Comparison of ENCODE assay signal across 9 cellular contexts in genomic region chr6:121319112-121319553, GRCh38. TPM values are rescaled to one million over a fixed set of nuclear protein-coding genes. Genes with fewer than 3 reads are reported as not detected.
DNase-seq lines count a peak whose midpoint lies in the region; ATAC-seq, FAIRE-seq and TF ChIP-seq lines count a peak whose summit lies in the region.
"Had no signal": no experiment of that assay in that cellular context is flagged by ENCODE, and none has a peak within 500 bp of the region (broad histone marks: within the 10 kb centered on the region; RNA-seq: fewer than 3 reads in every experiment).

No MANE protein-coding gene starts in this region.

- no peaks in the 10 kb centered on the region for H3K9me1 ChIP-seq in keratinocyte (ENCODE audit: control insufficient read depth, extremely low read depth, insufficient read depth, low read length)

- TF ChIP-seq RAD21 in GM12878 (IDR thresholded peaks at IDR 0.05; ENCODE audit: insufficient read depth, low read depth, low read length) = no peak

- no peaks in the 10 kb centered on the region for H3K79me2 ChIP-seq in GM12878 (ENCODE audit: control insufficient read depth, insufficient read depth, low read length)
- no peaks in the 10 kb centered on the region for H3K79me2 ChIP-seq in keratinocyte (ENCODE audit: control insufficient read depth, insufficient read depth, low read length)

- POLR2A ChIA-PET in GM12878 (lab: Charles Lee) = no interaction called here

- no peak for TF ChIP-seq EP300 in GM12878 (IDR thresholded peaks at IDR 0.05; ENCODE audit: borderline replicate concordance in 1 of 2, control insufficient read depth in 1 of 2, low read depth in 2 of 2, low read length in 2 of 2)

- TF ChIP-seq CTCF in cardiac muscle cell (IDR thresholded peaks at IDR 0.05; ENCODE audit: low read depth, low read length) (peak; percentile 53), GM12878 (IDR thresholded peaks at IDR 0.05 in 2 of 3, conservative IDR thresholded peaks at IDR 0.05 in 1 of 3; ENCODE audit: control insufficient read depth in 2 of 3, extremely low read depth in 1 of 3, insufficient read depth in 1 of 3, low read depth in 3 of 3, low read length in 3 of 3) (peak; percentile 25 to 41 (median 37); a peak in 2 of 6 replicates), keratinocyte (optimal IDR thresholded peaks at IDR 0.05 in 1 of 3, IDR thresholded peaks at IDR 0.05 in 1 of 3, conservative IDR thresholded peaks at IDR 0.05 in 1 of 3; ENCODE audit: extremely low read depth in 1 of 3, insufficient read depth in 2 of 3, low read length in 3 of 3) (peak in 2 of 3 experiments; percentile 13 to 20)

- RAD21 ChIA-PET in GM12878 (lab: Charles Lee; ENCODE audit: unreplicated experiment) = interaction anchor here (0.9 to 1.6 kb wide), 8 partner anchors 13 to 530 kb away, joined by 3 to 6 read pairs (median 3); no protein-coding TSS in a partner anchor

- H3K9me3 ChIP-seq in cardiac muscle cell (ENCODE audit: low read depth) (no peaks in the 10 kb centered on the region), GM12878 (replicated peaks; ENCODE audit: control insufficient read depth, insufficient read depth, low read length) (no peaks in the 10 kb centered on the region), keratinocyte (ENCODE audit: control insufficient read depth, low read depth, low read length) (no peaks in the 10 kb centered on the region)

- H3K4me1 ChIP-seq in cardiac muscle cell (ENCODE audit: low read depth) (no peaks in the 10 kb centered on the region), GM12878 (ENCODE audit: control insufficient read depth, insufficient read depth, low read length) (no peaks in the 10 kb centered on the region), keratinocyte (ENCODE audit: control insufficient read depth, extremely low read depth, insufficient read depth, low read length) (no peaks in the 10 kb centered on the region)

- H2AFZ ChIP-seq in GM12878 (ENCODE audit: control insufficient read depth, low read depth, low read length) = no peak overlapping the region; the same call in 1 of the 2 replicates
- peak overlapping the region; percentile 62 for H2AFZ ChIP-seq in keratinocyte (ENCODE audit: control insufficient read depth, low read length)

- no peak for TF ChIP-seq POLR2A in GM12878 (IDR thresholded peaks at IDR 0.05; ENCODE audit: low read depth, low read length)

- H3K27me3 ChIP-seq in cardiac muscle cell (no peaks in the 10 kb centered on the region), GM12878 (replicated peaks in 1 of 2; ENCODE audit: control insufficient read depth in 2 of 2, insufficient read depth in 2 of 2, low read length in 1 of 2) (no peaks in the 10 kb centered on the region), keratinocyte (ENCODE audit: control insufficient read depth, extremely low read depth, insufficient read depth, low read length) (no peaks in the 10 kb centered on the region)

- intact Hi-C loops in cardiac septum (cut with DNase I) (no loop called here), GM12878 (cut with micrococcal nuclease; ENCODE audit: unreplicated experiment) (no loop called here)

- H3K36me3 ChIP-seq in cardiac muscle cell (no peaks in the 10 kb centered on the region), GM12878 (ENCODE audit: control insufficient read depth in 2 of 2, insufficient read depth in 2 of 2, low read length in 1 of 2) (peaks cover 0 to 8% of the 10 kb centered on the region in 2 experiments; a peak in 3 of 4 replicates), keratinocyte (ENCODE audit: control insufficient read depth in 2 of 2, extremely low read depth in 1 of 2, insufficient read depth in 2 of 2, low read length in 2 of 2) (no peaks in the 10 kb centered on the region)

- H3K4me2 ChIP-seq in GM12878 (ENCODE audit: control insufficient read depth, insufficient read depth) (no peak overlapping the region), keratinocyte (ENCODE audit: control insufficient read depth, extremely low read depth, insufficient read depth, low read depth, low read length) (peak overlapping the region; percentile 56)

- no peak for FAIRE-seq in GM12878 (lab: Jason Lieb, UNC)
- FAIRE-seq in keratinocyte (lab: Jason Lieb, UNC) = no peak

- no peaks in the 10 kb centered on the region for H4K20me1 ChIP-seq in GM12878 (ENCODE audit: control insufficient read depth, insufficient read depth)
- H4K20me1 ChIP-seq in keratinocyte (ENCODE audit: control insufficient read depth, extremely low read depth, insufficient read depth, low read length) = no peaks in the 10 kb centered on the region

- no peak overlapping the region for H3K27ac ChIP-seq in cardiac muscle cell
- no peak overlapping the region for H3K27ac ChIP-seq in GM12878 (ENCODE audit: control insufficient read depth, insufficient read depth)
- no peak overlapping the region for H3K27ac ChIP-seq in keratinocyte (ENCODE audit: control insufficient read depth, insufficient read depth, low read length)

- CTCF ChIA-PET in GM12878 (lab: Yijun Ruan, JAX) = interaction anchor here (0.6 to 5.3 kb wide), 14 partner anchors 10 to 715 kb away, joined by 3 to 32 read pairs (median 4); partner anchors contain the start of gene TBC1D32

- H3K9ac ChIP-seq in GM12878 (ENCODE audit: control insufficient read depth, insufficient read depth, low read length) (no peak overlapping the region), keratinocyte (ENCODE audit: control insufficient read depth, extremely low read depth, insufficient read depth, low read length) (no peak overlapping the region)

- 82% methylated on average over 4 of the region's 4 CpGs for WGBS in GM12878 (ENCODE audit: insufficient coverage, insufficient replicate concordance, low lambda C conversion rate, missing lambda C conversion rate)

- DNase-seq in cardiac muscle cell (ENCODE audit: low read depth in 1 of 2, low spot score in 1 of 2) (peak; percentile 47 to 54), cardiac septum (ENCODE audit: low spot score) (no peak), GM12878 (ENCODE audit: low read depth, low spot score) (no peak), keratinocyte (ENCODE audit: low read depth, low spot score) (no peak), amniotic stem cell (lab: John Stamatoyannopoulos, UW) (no peak), DMS153 (lab: John Stamatoyannopoulos, UW) (no peak)
- no peak for DNase-seq in stimulated activated CD4-positive, alpha-beta T cell treated with anti-CD3 and anti-CD28 coated beads, Interleukin-15, amount 100 ng/mL, for 24 hours
- no peak for DNase-seq in stimulated activated naive CD4-positive, alpha-beta T cell treated with Interleukin-2 at 50 U/mL for 16 hours (lab: John Stamatoyannopoulos, UW)
- DNase-seq: CD4-positive, alpha-beta memory T cell had no signal

- SMC1A ChIA-PET in GM12878 (lab: Charles Lee; ENCODE audit: uncharacterized antibody, unreplicated experiment) = interaction anchor here (0.5 to 1.9 kb wide), 11 partner anchors 9 to 1211 kb away, joined by 3 to 11 read pairs (median 4); partner anchors contain the start of gene TBC1D32

- ATAC-seq in GM12878 = peak; percentile 84

- no TSS peak for BruUV-seq in GM12878 (replicated peaks; lab: Mats Ljungman, UMichigan)

- dilution Hi-C loops in keratinocyte (cut with MboI; ENCODE audit: extremely low pct_ligation_motif_present, low sequenced_read_pairs) = no loop called here

- H3K4me3 ChIP-seq in cardiac muscle cell (peak overlapping the region; percentile 21), GM12878 (no peak overlapping the region), keratinocyte (ENCODE audit: control insufficient read depth in 2 of 3, extremely low read depth in 1 of 3, insufficient read depth in 2 of 3, low read depth in 1 of 3, low read length in 3 of 3) (peak overlapping the region in 2 of 3 experiments; percentile 7 to 33)

- in situ Hi-C loops in GM12878 (cut with MboI) = no loop called here

TF ChIP-seq in GM12878, 131 proteins besides CTCF, POLR2A, EP300 and RAD21:
- no peak for TF ChIP-seq FOS (IDR thresholded peaks at IDR 0.05; ENCODE audit: borderline replicate concordance, extremely low read depth, insufficient read length)
- TF ChIP-seq SMC3 (IDR thresholded peaks at IDR 0.05; ENCODE audit: borderline replicate concordance, low read length) = peak; percentile 23; the same call in 1 of the 2 replicates
- TF ChIP-seq YBX1 (IDR thresholded peaks at IDR 0.05) = no peak

RNA-seq across cellular contexts. Expression of gene TBC1D32, which starts 15.1 kb away (rescaled TPM):
- total RNA-seq in cardiac muscle cell (5.4 and 6.9 TPM in 2 replicates), cardiac septum (4.0 TPM), GM12878 (2014; rRNA removed) (6.7 and 9.5 TPM in 2 replicates), GM12878 (2014; rRNA removed; fragmentation: Illumina TruSeq; extraction: Trizol) (6.2 and 7.4 TPM in 2 replicates), GM12878 (2021) (4.2 and 5.7 TPM in 2 replicates)
- polyA plus RNA-seq in cardiac muscle cell (4.4 and 4.7 TPM in 2 replicates), GM12878 (2011; rRNA removed) (10.2 and 19.0 TPM in 2 replicates), GM12878 (2014; fragmentation: Illumina TruSeq; extraction: Trizol) (3.7 and 6.3 TPM in 2 replicates), GM12878 (2014; fragmentation: Nextera tagmentation; extraction: Ambion mirVana) (1 to 10 TPM; 2.2 TPM), GM12878 (2014; rRNA removed) (2.1 and 3.6 TPM in 2 replicates), GM12878 (2016; fragmentation: Nextera tagmentation; extraction: Ambion mirVana) (1 to 10 TPM; 4.0 to 4.9 TPM), keratinocyte (4.6 to 8.3 TPM (median 6.7 TPM) in 3 replicates)
- total RNA-seq in GM12878 (2013; cell fraction: nucleolus; rRNA removed) = 96.7 and 100 TPM in 2 replicates
- 1.2 TPM for polyA plus RNA-seq in GM12878 (2011; ENCODE audit: low read depth)
- 2.3 and 2.9 TPM in 2 replicates for polyA plus RNA-seq in GM12878 (2011; cell fraction: cytosol; rRNA removed)
- polyA plus RNA-seq in GM12878 (2011; cell fraction: nucleus; rRNA removed) = 20.6 and 22.0 TPM in 2 replicates
- polyA plus RNA-seq in GM12878 (2012) = 2.8 and 3.7 TPM in 2 replicates
- 10.7 TPM in 2 replicates for polyA minus RNA-seq in GM12878 (2011; rRNA and poly(A)+ RNA removed)
- 1.2 and 3.0 TPM in 2 replicates for polyA minus RNA-seq in GM12878 (2011; cell fraction: cytosol; rRNA and poly(A)+ RNA removed)
- polyA minus RNA-seq in GM12878 (2011; cell fraction: nucleus; rRNA and poly(A)+ RNA removed) = 17.8 and 25.0 TPM in 2 replicates
- polyA plus RNA-seq in keratinocyte (2011; ENCODE audit: low read depth) = 15.0 TPM
- polyA plus RNA-seq in keratinocyte (2011; cell fraction: cytosol; rRNA removed) = 1.1 and 2.1 TPM in 2 replicates
- polyA plus RNA-seq in keratinocyte (2011; cell fraction: nucleus; rRNA removed) = 10.8 and 13.0 TPM in 2 replicates
- polyA plus RNA-seq in keratinocyte (2012; ENCODE audit: low replicate concordance) = 2.5 and 2.8 TPM in 2 replicates
- polyA minus RNA-seq in keratinocyte = 3.9 to 12.2 TPM (median 8.8 TPM) in 3 replicates
- 2.9 TPM for polyA minus RNA-seq in keratinocyte (2011; cell fraction: cytosol; rRNA and poly(A)+ RNA removed)
- 15.5 and 23.0 TPM in 2 replicates for polyA minus RNA-seq in keratinocyte (2011; cell fraction: nucleus; rRNA and poly(A)+ RNA removed)

Comparison
In these comparisons a context has a peak if more than half of its experiments do, and no peak if none do; other contexts are left out.
1. DNase-seq: peak in cardiac muscle cell (2 of 2); none in cardiac septum (single experiment), GM12878 (single experiment), keratinocyte (single experiment), amniotic stem cell (single experiment), stimulated activated CD4-positive, alpha-beta T cell treated with anti-CD3 and anti-CD28 coated beads, Interleukin-15, amount 100 ng/mL, for 24 hours (single experiment), stimulated activated naive CD4-positive, alpha-beta T cell treated with Interleukin-2 at 50 U/mL for 16 hours (single experiment) and DMS153 (single experiment).
2. Peak in every context shown above with its lines, with median percentiles within 50 percentile points of each other: CTCF ChIP-seq.